Comparison of ENCODE assay signal across 1 cellular context in the genomic region with DNA sequence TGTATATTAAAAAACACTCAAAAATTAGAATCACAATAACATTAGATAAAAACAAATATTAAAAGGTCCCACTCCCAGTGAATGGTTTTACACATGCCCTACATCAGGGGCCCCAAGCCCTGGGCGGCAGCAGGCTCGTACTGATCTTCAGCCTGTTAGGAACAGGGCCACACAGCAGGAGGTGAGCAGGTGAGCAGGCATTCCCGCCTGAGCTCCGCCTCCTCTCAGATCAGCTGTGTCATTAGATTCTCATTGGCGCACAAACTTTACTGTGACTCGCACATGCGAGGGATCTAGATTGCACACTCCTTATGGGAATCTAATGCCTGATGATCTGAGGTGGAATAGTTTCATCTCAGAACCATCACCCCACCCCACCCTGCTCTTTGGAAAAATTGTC.
TF ChIP-seq lines count a peak whose summit lies in the region.

No MANE protein-coding gene starts in this region.

TF ChIP-seq in IMR-90, 13 proteins besides CTCF, POLR2A, EP300 and RAD21 (continued from another document):
- TF ChIP-seq NFE2L2 (IDR thresholded peaks at IDR 0.05; ENCODE audit: low read depth, low read length) (no peak), MAFK (IDR thresholded peaks at IDR 0.05; ENCODE audit: low read depth, low read length) (no peak), CEBPB (IDR thresholded peaks at IDR 0.05; ENCODE audit: low read depth, low read length) (no peak)
